8 cellular contexts compared by ENCODE assay signal in the genomic region with DNA sequence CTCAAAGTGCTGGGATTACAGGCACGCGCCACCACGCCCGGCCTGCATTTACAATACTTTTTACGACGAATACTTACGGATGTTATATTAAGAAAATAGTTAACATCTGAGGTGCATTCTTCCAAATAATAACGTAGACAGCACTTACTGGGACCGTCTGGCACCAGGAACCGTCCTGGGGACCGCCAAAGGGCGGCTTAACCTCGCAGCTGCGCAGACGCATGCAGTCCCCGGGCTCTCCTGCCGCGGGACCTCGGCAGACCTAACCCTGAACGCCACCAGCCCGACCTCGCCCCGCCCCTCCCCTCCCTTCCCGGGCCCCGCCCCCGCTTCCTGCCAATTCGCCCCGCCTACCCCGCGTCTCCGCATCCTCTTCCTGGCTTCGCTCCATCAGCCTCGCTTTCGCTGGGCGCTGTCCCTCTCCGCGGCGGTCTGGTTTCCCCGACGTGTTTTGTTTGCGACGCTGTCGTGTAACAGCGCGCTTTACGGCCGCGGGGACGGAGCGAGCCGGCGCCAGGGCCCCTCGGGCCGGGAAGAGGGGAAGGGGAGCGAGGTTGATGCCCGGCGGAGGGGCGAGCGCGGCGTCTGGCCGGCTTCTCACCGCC. TPM values are rescaled to one million over a fixed set of nuclear protein-coding genes. Genes with fewer than 3 reads are reported as not detected.
A peak's percentile ranks its signal among the peaks of the same experiment; 100 is the strongest.
DNase-seq lines count a peak whose midpoint lies in the region; ATAC-seq and TF ChIP-seq lines count a peak whose summit lies in the region.

A gene (plus strand): TSS at position 479 of the 605 bp plus-strand sequence. CDS start 79 bp downstream, at position 558.

- H3K27ac Mint-ChIP-seq in activated naive CD4-positive, alpha-beta T cell treated with anti-CD3 and anti-CD28 coated beads, Interleukin-2, amount 50 U/mL, for 72 hours = peak within 1 kb of the TSS; percentile 97 to 98
- peak within 1 kb of the TSS; percentile 95 for H3K27ac Mint-ChIP-seq in glutamatergic neuron (ENCODE audit: unreplicated experiment)
- peak within 1 kb of the TSS; percentile 96 for H3K27ac Mint-ChIP-seq in osteocyte (ENCODE audit: unreplicated experiment)

- H3K27me3 ChIP-seq in thymus (ENCODE audit: control insufficient read depth, insufficient read depth) = no peaks in the 10 kb centered on the region

- no peaks in the 10 kb centered on the region for H3K9me3 Mint-ChIP-seq in activated naive CD4-positive, alpha-beta T cell treated with anti-CD3 and anti-CD28 coated beads, Interleukin-2, amount 50 U/mL, for 72 hours
- H3K9me3 Mint-ChIP-seq in glutamatergic neuron (ENCODE audit: unreplicated experiment) (peaks cover 7% of the 10 kb centered on the region), osteocyte (ENCODE audit: unreplicated experiment) (no peaks in the 10 kb centered on the region)

- H3K9me3 ChIP-seq in thymus (ENCODE audit: control insufficient read depth) = no peaks in the 10 kb centered on the region

- H3K4me1 ChIP-seq in thymus (ENCODE audit: control insufficient read depth, insufficient read depth, low read length) = peaks cover 14% of the 10 kb centered on the region

- H3K27ac ChIP-seq in thymus (ENCODE audit: low read depth) = peak within 1 kb of the TSS; percentile 99

- peak; percentile 95 for DNase-seq in NCI-H1092 treated with DMSO at 0.1 percent for 48 hours (lab: John Stamatoyannopoulos, UW)
- DNase-seq in SKM-1 (lab: John Stamatoyannopoulos, UW; ENCODE audit: unreplicated experiment) = peak; percentile 94
- DNase-seq in activated naive CD4-positive, alpha-beta T cell treated with anti-CD3 and anti-CD28 coated beads, Interleukin-2, amount 50 U/mL, for 72 hours (ENCODE audit: low spot score in 2 of 2) = peak; percentile 97 to 98
- DNase-seq in glutamatergic neuron = peak; percentile 99
- DNase-seq in osteocyte (ENCODE audit: extremely low spot score, unreplicated experiment) = peak; percentile 100

- H3K4me1 Mint-ChIP-seq in glutamatergic neuron (ENCODE audit: low read depth, unreplicated experiment) (peaks cover 10% of the 10 kb centered on the region), osteocyte (ENCODE audit: unreplicated experiment) (peaks cover 28% of the 10 kb centered on the region)

- H3K27me3 Mint-ChIP-seq in glutamatergic neuron (ENCODE audit: unreplicated experiment) = peaks cover 8% of the 10 kb centered on the region
- H3K27me3 Mint-ChIP-seq in osteocyte (ENCODE audit: unreplicated experiment) = no peaks in the 10 kb centered on the region

- H3K4me3 Mint-ChIP-seq in glutamatergic neuron (ENCODE audit: unreplicated experiment) (peak within 1 kb of the TSS; percentile 100), osteocyte (ENCODE audit: unreplicated experiment) (peak within 1 kb of the TSS; percentile 94)

- H3K36me3 ChIP-seq in thymus (ENCODE audit: control insufficient read depth, insufficient read depth) = peaks cover 9% of the 10 kb centered on the region

- under 1% methylated on average over 63 of the region's 63 CpGs for WGBS in thymus

- H3K36me3 Mint-ChIP-seq in activated naive CD4-positive, alpha-beta T cell treated with anti-CD3 and anti-CD28 coated beads, Interleukin-2, amount 50 U/mL, for 72 hours = peaks cover 11 to 22% of the 10 kb centered on the region in 2 donors
- H3K36me3 Mint-ChIP-seq in glutamatergic neuron (ENCODE audit: unreplicated experiment) = peaks cover 4% of the 10 kb centered on the region
- H3K36me3 Mint-ChIP-seq in osteocyte (ENCODE audit: unreplicated experiment) = peaks cover 1% of the 10 kb centered on the region

- peak within 1 kb of the TSS; percentile 94 for H3K4me3 ChIP-seq in GM08714 (ENCODE audit: low read length)
- peak within 1 kb of the TSS; percentile 99 for H3K4me3 ChIP-seq in thymus (ENCODE audit: low read length)

- no peak for TF ChIP-seq CTCF in glutamatergic neuron (IDR thresholded peaks at IDR 0.05; ENCODE audit: partially characterized antibody, unreplicated experiment)
- no peak for TF ChIP-seq CTCF in osteocyte (IDR thresholded peaks at IDR 0.05)

- ATAC-seq in HG02610 (IDR thresholded peaks at IDR 0.05; ENCODE audit: unreplicated experiment) = peak; percentile 90
- ATAC-seq in activated naive CD4-positive, alpha-beta T cell treated with anti-CD3 and anti-CD28 coated beads, Interleukin-2, amount 50 U/mL, for 72 hours = peak; percentile 91 to 92

RNA-seq across cellular contexts. Expression of the gene that starts here (rescaled TPM):
- total RNA-seq in activated naive CD4-positive, alpha-beta T cell treated with anti-CD3 and anti-CD28 coated beads, Interleukin-2, amount 50 U/mL, for 72 hours = 10 to 100 TPM; 46.1 to 56.4 TPM
- total RNA-seq in glutamatergic neuron (ENCODE audit: unreplicated experiment) = 35.6 TPM
- total RNA-seq in osteocyte = 31.4 and 36.8 TPM in 2 replicates
- polyA plus RNA-seq in thymus = 34.0 TPM

Comparison
In these comparisons a context has a peak if more than half of its experiments do, and no peak if none do; other contexts are left out.
1. Peak in every context shown above with its lines: DNase-seq, ATAC-seq, H3K4me3 ChIP-seq and H3K27ac ChIP-seq.